In the genomic region with DNA sequence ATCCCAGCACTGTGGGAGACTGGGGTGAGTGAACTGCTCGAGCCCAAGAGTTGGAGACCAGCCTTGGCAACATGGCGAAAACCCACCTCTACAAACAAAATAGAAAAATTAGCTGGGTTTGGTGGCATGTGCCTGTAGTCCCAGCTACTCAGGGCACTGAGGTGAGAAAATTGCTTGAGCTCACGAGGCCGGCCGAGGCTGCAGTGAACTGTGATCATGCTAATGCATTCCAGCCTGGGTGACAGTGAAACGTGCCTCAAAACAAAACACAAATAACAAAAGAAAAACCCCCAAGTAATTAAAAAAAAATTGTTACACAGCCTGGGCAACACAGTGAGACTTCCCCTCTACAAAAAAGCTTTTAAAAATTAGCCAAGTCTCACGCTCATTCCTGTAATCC, we compare ENCODE assay signal across 18 cellular contexts.
"Had no signal": no experiment of that assay in that cellular context is flagged by ENCODE, and none has a peak within 500 bp of the region (broad histone marks: within the 10 kb centered on the region; RNA-seq: fewer than 3 reads in every experiment).

No MANE protein-coding gene starts in this region.

- H3K27ac Mint-ChIP-seq: activated CD4-positive, alpha-beta T cell treated with anti-CD3 and anti-CD28 coated beads, Interleukin-2, amount 10 ng/mL, durations not matched to agents 7 days and 5 days; activated T-helper 1 cell treated with anti-CD3 and anti-CD28 coated beads, Interleukin-12 subunit alpha, Interleukin-12 subunit beta, Interleukin-2, Interleukin-4 antibody, amounts not matched to agents 30 ng/mL and 10 ng/mL and 1 ng/mL, durations not matched to agents 14 hours and 24 hours and 36 hours; stimulated activated memory B cell treated with anti-CD40 and anti-IgM and Interleukin-4, amounts not matched to agents 10 μg/mL and 1 μg/mL and 100 μg/mL, for 72 hours; T-helper 2 cell treated with Interferon-gamma antibody and Interleukin-4, amounts not matched to agents 5 μg/mL and 100 μg/mL, for 36 hours had no signal

- H3K27me3 Mint-ChIP-seq: activated CD4-positive, alpha-beta T cell treated with anti-CD3 and anti-CD28 coated beads, Interleukin-2, amount 10 ng/mL, durations not matched to agents 7 days and 5 days; naive thymus-derived CD8-positive, alpha-beta T cell; stimulated activated memory B cell treated with anti-CD40 and anti-IgM and Interleukin-4, amounts not matched to agents 10 μg/mL and 1 μg/mL and 100 μg/mL, for 72 hours had no signal

- H3K4me3 Mint-ChIP-seq: activated CD4-positive, alpha-beta T cell treated with anti-CD3 and anti-CD28 coated beads, Interleukin-2, amount 10 ng/mL, durations not matched to agents 7 days and 5 days; activated T-helper 1 cell treated with anti-CD3 and anti-CD28 coated beads, Interleukin-12 subunit alpha, Interleukin-12 subunit beta, Interleukin-2, Interleukin-4 antibody, amounts not matched to agents 30 ng/mL and 10 ng/mL and 1 ng/mL, durations not matched to agents 14 hours and 24 hours and 36 hours; stimulated activated memory B cell treated with anti-CD40 and anti-IgM and Interleukin-4, amounts not matched to agents 10 μg/mL and 1 μg/mL and 100 μg/mL, for 72 hours; T-helper 2 cell treated with Interferon-gamma antibody and Interleukin-4, amounts not matched to agents 5 μg/mL and 100 μg/mL, for 36 hours had no signal

- H3K9me3 Mint-ChIP-seq: activated CD4-positive, alpha-beta T cell treated with anti-CD3 and anti-CD28 coated beads, Interleukin-2, amount 10 ng/mL, durations not matched to agents 7 days and 5 days; activated naive CD4-positive, alpha-beta T cell treated with anti-CD3 and anti-CD28 coated beads, Interleukin-2, amount 50 U/mL, for 72 hours; activated T-helper 1 cell treated with anti-CD3 and anti-CD28 coated beads, Interleukin-12 subunit alpha, Interleukin-12 subunit beta, Interleukin-2, Interleukin-4 antibody, amounts not matched to agents 30 ng/mL and 10 ng/mL and 1 ng/mL, durations not matched to agents 14 hours and 24 hours and 36 hours; naive thymus-derived CD8-positive, alpha-beta T cell; stimulated activated memory B cell treated with anti-CD40 and anti-IgM and Interleukin-4, amounts not matched to agents 10 μg/mL and 1 μg/mL and 100 μg/mL, for 72 hours; T-helper 2 cell treated with Interferon-gamma antibody and Interleukin-4, amounts not matched to agents 5 μg/mL and 100 μg/mL, for 36 hours had no signal

- H3K27ac ChIP-seq: foreskin keratinocyte, neutrophil, pancreas, sigmoid colon, thoracic aorta had no signal

- H3K27me3 ChIP-seq: foreskin keratinocyte, neutrophil, pancreas, sigmoid colon had no signal

- H3K4me3 ChIP-seq: pancreas, sigmoid colon, thoracic aorta had no signal

- H3K9me3 ChIP-seq: neutrophil, pancreas, sigmoid colon, thoracic aorta had no signal

- ATAC-seq: activated naive CD4-positive, alpha-beta T cell treated with anti-CD3 and anti-CD28 coated beads, Interleukin-2, amount 50 U/mL, for 72 hours; foreskin keratinocyte; naive thymus-derived CD8-positive, alpha-beta T cell; pancreas; stimulated activated memory B cell treated with anti-CD40 and anti-IgM and Interleukin-4, amounts not matched to agents 10 μg/mL and 1 μg/mL and 100 μg/mL, for 72 hours had no signal

- DNase-seq: activated CD4-positive, alpha-beta T cell treated with anti-CD3 and anti-CD28 coated beads, Interleukin-2, amount 10 ng/mL, durations not matched to agents 7 days and 5 days; activated CD4-positive, CD25-positive, alpha-beta regulatory T cell; activated CD8-positive, alpha-beta memory T cell treated with anti-CD3 and anti-CD28 coated beads, Interleukin-2, amount 50 U/mL, for 4 hours; activated gamma-delta T cell treated with Interleukin-2 at 50 U/mL for 16 hours; amniotic stem cell; caudate nucleus; foreskin keratinocyte; hypothalamus; naive thymus-derived CD8-positive, alpha-beta T cell; pancreas; sigmoid colon; stimulated activated CD4-positive, alpha-beta T cell treated with anti-CD3 and anti-CD28 coated beads, Interleukin-4, amount 100 ng/mL, for 24 hours had no signal
